ENCODE assay signal across 28 cellular contexts in genomic region chr2:61795408-61795807, GRCh38.
"Had no signal": no experiment of that assay in that cellular context is flagged by ENCODE, and none has a peak within 500 bp of the region (broad histone marks: within the 10 kb centered on the region; RNA-seq: fewer than 3 reads in every experiment).

No MANE protein-coding gene starts in this region.

- ATAC-seq: stimulated activated memory B cell treated with anti-CD40 and anti-IgM and Interleukin-4, amounts not matched to agents 10 μg/mL and 1 μg/mL and 100 μg/mL, for 72 hours; stimulated activated naive B cell treated with anti-CD40 and anti-IgM and Interleukin-4, amounts not matched to agents 10 μg/mL and 1 μg/mL and 100 μg/mL, for 72 hours; stimulated activated naive CD8-positive, alpha-beta T cell treated with anti-CD3 and anti-CD28 coated beads, Interleukin-15, amount 100 ng/mL, for 72 hours; stimulated activated naive CD8-positive, alpha-beta T cell treated with anti-CD3 and anti-CD28 coated beads, Interleukin-15, Interleukin-2, amounts not matched to agents 100 U/mL and 50 U/mL, for 24 hours; upper lobe of right lung had no signal

- H3K4me1 ChIP-seq: suprapubic skin, testis, thyroid gland, transverse colon, upper lobe of right lung, uterus, vagina had no signal

- H3K36me3 Mint-ChIP-seq: stimulated activated memory B cell treated with anti-CD40 and anti-IgM and Interleukin-4, amounts not matched to agents 10 μg/mL and 1 μg/mL and 100 μg/mL, for 72 hours; type B pancreatic cell had no signal

- H3K4me3 Mint-ChIP-seq: stimulated activated memory B cell treated with anti-CD40 and anti-IgM and Interleukin-4, amounts not matched to agents 10 μg/mL and 1 μg/mL and 100 μg/mL, for 72 hours; stimulated activated naive B cell treated with anti-CD40 and anti-IgM and Interleukin-4, amounts not matched to agents 10 μg/mL and 1 μg/mL and 100 μg/mL, for 72 hours; stimulated activated naive CD8-positive, alpha-beta T cell treated with anti-CD3 and anti-CD28 coated beads, Interleukin-15, amount 100 ng/mL, for 72 hours; stimulated activated naive CD8-positive, alpha-beta T cell treated with anti-CD3 and anti-CD28 coated beads, Interleukin-15, Interleukin-2, amounts not matched to agents 100 ng/mL and 50 ng/mL, for 24 hours; type B pancreatic cell had no signal

- H3K36me3 ChIP-seq: stomach, suprapubic skin, thoracic aorta, thyroid gland, tibial artery, tibial nerve, transverse colon, upper lobe of left lung, upper lobe of right lung, uterus, vagina had no signal

- H3K27ac Mint-ChIP-seq: stimulated activated memory B cell treated with anti-CD40 and anti-IgM and Interleukin-4, amounts not matched to agents 10 μg/mL and 1 μg/mL and 100 μg/mL, for 72 hours; stimulated activated naive CD8-positive, alpha-beta T cell treated with anti-CD3 and anti-CD28 coated beads, Interleukin-15, amount 100 ng/mL, for 72 hours; stimulated activated naive CD8-positive, alpha-beta T cell treated with anti-CD3 and anti-CD28 coated beads, Interleukin-15, Interleukin-2, amounts not matched to agents 100 ng/mL and 50 ng/mL, for 24 hours; type B pancreatic cell had no signal

- H3K9me3 Mint-ChIP-seq: stimulated activated memory B cell treated with anti-CD40 and anti-IgM and Interleukin-4, amounts not matched to agents 10 μg/mL and 1 μg/mL and 100 μg/mL, for 72 hours; stimulated activated naive B cell treated with anti-CD40 and anti-IgM and Interleukin-4, amounts not matched to agents 10 μg/mL and 1 μg/mL and 100 μg/mL, for 72 hours; stimulated activated naive CD8-positive, alpha-beta T cell treated with anti-CD3 and anti-CD28 coated beads, Interleukin-15, amount 100 ng/mL, for 72 hours; stimulated activated naive CD8-positive, alpha-beta T cell treated with anti-CD3 and anti-CD28 coated beads, Interleukin-15, Interleukin-2, amounts not matched to agents 100 ng/mL and 50 ng/mL, for 24 hours; type B pancreatic cell had no signal

- H3K27ac ChIP-seq: stomach, suprapubic skin, testis, thoracic aorta, thyroid gland, tibial artery, tibial nerve, transverse colon, upper lobe of left lung, upper lobe of right lung, uterus, vagina had no signal

- H3K4me3 ChIP-seq: stomach, suprapubic skin, testis, thoracic aorta, thyroid gland, tibial artery, tibial nerve, transverse colon, upper lobe of left lung, upper lobe of right lung, uterus, vagina had no signal

- DNase-seq: stimulated activated CD4-positive, alpha-beta T cell treated with anti-CD3 and anti-CD28 coated beads, Interleukin-2, amount 100 ng/mL, for 24 hours; stimulated activated CD4-positive, alpha-beta T cell treated with anti-CD3 and anti-CD28 coated beads, Interleukin-2, amount 100 ng/mL, for 48 hours; stimulated activated CD4-positive, alpha-beta T cell treated with anti-CD3 and anti-CD28 coated beads, Interleukin-4, amount 100 ng/mL, for 24 hours; stimulated activated CD4-positive, alpha-beta T cell treated with anti-CD3 and anti-CD28 coated beads, Interleukin-4, amount 100 ng/mL, for 4 hours; stimulated activated CD8-positive, alpha-beta memory T cell treated with anti-CD3 and anti-CD28 coated beads, Interleukin-4, amount 100 ng/mL, for 48 hours; stimulated activated naive B cell treated with anti-CD40 and anti-IgM and Interleukin-4, amounts not matched to agents 10 μg/mL and 1 μg/mL and 100 μg/mL, for 72 hours; stimulated activated naive CD4-positive, alpha-beta T cell; stimulated activated naive CD4-positive, alpha-beta T cell treated with Interleukin-2 at 50 U/mL for 16 hours; stimulated activated naive CD8-positive, alpha-beta T cell treated with anti-CD3 and anti-CD28 coated beads, Interleukin-15, amount 100 ng/mL, for 72 hours; stimulated activated naive CD8-positive, alpha-beta T cell treated with anti-CD3 and anti-CD28 coated beads, Interleukin-15, Interleukin-2, amounts not matched to agents 100 U/mL and 50 U/mL, for 24 hours; stomach; substantia nigra; testis; thyroid gland; tibial artery; transverse colon; trophoblast cell; upper lobe of left lung; upper lobe of right lung; uterus had no signal

- H3K27me3 ChIP-seq: stomach, testis, thyroid gland, tibial nerve, transverse colon, upper lobe of left lung, upper lobe of right lung, uterus, vagina had no signal

- FAIRE-seq: urothelium cell line had no signal

- H3K9me3 ChIP-seq: stomach, suprapubic skin, testis, thoracic aorta, thyroid gland, tibial artery, transverse colon, upper lobe of left lung, upper lobe of right lung, uterus, vagina had no signal
